In genomic region chr10:128469515-128469914, GRCh38 we compare ENCODE assay signal across 26 cellular contexts.
"Had no signal": no experiment of that assay in that cellular context is flagged by ENCODE, and none has a peak within 500 bp of the region (broad histone marks: within the 10 kb centered on the region; RNA-seq: fewer than 3 reads in every experiment).

No MANE protein-coding gene starts in this region.

- H3K27ac Mint-ChIP-seq: dendritic cell treated with granulocyte-macrophage colony-stimulating factor and Interleukin-4, amounts not matched to agents 40 ng/mL and 50 ng/mL, for 4 days; naive thymus-derived CD8-positive, alpha-beta T cell; nephron progenitor cell; progenitor cell of endocrine pancreas had no signal

- H3K4me3 Mint-ChIP-seq: dendritic cell treated with granulocyte-macrophage colony-stimulating factor and Interleukin-4, amounts not matched to agents 40 ng/mL and 50 ng/mL, for 4 days; naive thymus-derived CD8-positive, alpha-beta T cell; nephron progenitor cell; stimulated activated naive CD8-positive, alpha-beta T cell treated with anti-CD3 and anti-CD28 coated beads, Interleukin-15, amount 100 ng/mL, for 72 hours had no signal

- H3K9me3 Mint-ChIP-seq: dendritic cell treated with granulocyte-macrophage colony-stimulating factor and Interleukin-4, amounts not matched to agents 40 ng/mL and 50 ng/mL, for 4 days; nephron progenitor cell; stimulated activated naive CD8-positive, alpha-beta T cell treated with anti-CD3 and anti-CD28 coated beads, Interleukin-15, amount 100 ng/mL, for 72 hours had no signal

- H3K36me3 ChIP-seq: colonic mucosa, esophagus muscularis mucosa, gastroesophageal sphincter, heart left ventricle, neutrophil, pancreas, right lobe of liver, suprapubic skin, vagina had no signal

- H3K27me3 ChIP-seq: colonic mucosa, foreskin keratinocyte, hepatocyte, neutrophil, pancreas, right lobe of liver, vagina had no signal

- H3K27ac ChIP-seq: colonic mucosa, esophagus muscularis mucosa, foreskin keratinocyte, gastroesophageal sphincter, heart left ventricle, hepatocyte, neutrophil, pancreas, right lobe of liver, suprapubic skin, vagina had no signal

- H3K4me1 ChIP-seq: colonic mucosa, esophagus muscularis mucosa, foreskin keratinocyte, gastroesophageal sphincter, heart left ventricle, pancreas, right lobe of liver, suprapubic skin, vagina had no signal

- H3K4me3 ChIP-seq: colonic mucosa, esophagus muscularis mucosa, gastroesophageal sphincter, heart left ventricle, hepatocyte, pancreas, right lobe of liver, suprapubic skin, vagina had no signal

- ATAC-seq: foreskin keratinocyte; gastroesophageal sphincter; heart left ventricle; left lobe of liver; naive thymus-derived CD8-positive, alpha-beta T cell; pancreas; right lobe of liver; stimulated activated naive CD8-positive, alpha-beta T cell treated with anti-CD3 and anti-CD28 coated beads, Interleukin-15, amount 100 ng/mL, for 72 hours had no signal

- H3K9me3 ChIP-seq: colonic mucosa, esophagus muscularis mucosa, heart left ventricle, pancreas, right lobe of liver, vagina had no signal

- DNase-seq: colonic mucosa; effector CD8-positive, alpha-beta T cell; foreskin keratinocyte; heart left ventricle; mesenchymal stem cell; nephron progenitor cell; pancreas; right lobe of liver; small intestine; stimulated activated CD4-positive, alpha-beta T cell treated with anti-CD3 and anti-CD28 coated beads, Interleukin-12 subunit alpha, Interleukin-12 subunit beta, amount 100 ng/mL, for 4 hours; stimulated activated CD4-positive, alpha-beta T cell treated with anti-CD3 and anti-CD28 coated beads, Interleukin-1b, Interleukin-23, amount 100 ng/mL, for 48 hours; stimulated activated CD4-positive, alpha-beta T cell treated with anti-CD3 and anti-CD28 coated beads, Interleukin-4, amount 100 ng/mL, for 1 hour; stimulated activated CD8-positive, alpha-beta memory T cell treated with anti-CD3 and anti-CD28 coated beads, Interleukin-4, amount 100 ng/mL, for 48 hours; stimulated activated naive CD4-positive, alpha-beta T cell; stimulated activated naive CD8-positive, alpha-beta T cell treated with anti-CD3 and anti-CD28 coated beads, Interleukin-15, amount 100 ng/mL, for 72 hours; trophoblast cell had no signal

- H3K36me3 Mint-ChIP-seq: naive thymus-derived CD8-positive, alpha-beta T cell had no signal

- H3K4me1 Mint-ChIP-seq: naive thymus-derived CD8-positive, alpha-beta T cell; stimulated activated naive CD8-positive, alpha-beta T cell treated with anti-CD3 and anti-CD28 coated beads, Interleukin-15, amount 100 ng/mL, for 72 hours had no signal

- H3K27me3 Mint-ChIP-seq: dendritic cell treated with granulocyte-macrophage colony-stimulating factor and Interleukin-4, amounts not matched to agents 40 ng/mL and 50 ng/mL, for 4 days; stimulated activated naive CD8-positive, alpha-beta T cell treated with anti-CD3 and anti-CD28 coated beads, Interleukin-15, amount 100 ng/mL, for 72 hours had no signal
